Comparison of ENCODE assay signal across 1 cellular context in genomic region chr2:101124684-101125366, GRCh38.
TF ChIP-seq lines count a peak whose summit lies in the region.

No MANE protein-coding gene starts in this region.

TF ChIP-seq in HepG2, 621 proteins besides CTCF, POLR2A, EP300 and RAD21 (continued from another document and continues in another):
- TF ChIP-seq ZNF318 (CRISPR knock-in tag; IDR thresholded peaks at IDR 0.05) = no peak
- TF ChIP-seq ZNF160 (CRISPR knock-in tag; IDR thresholded peaks at IDR 0.05) = no peak
- peak; percentile 72; the same call in 1 of the 2 replicates for TF ChIP-seq DMAP1 (CRISPR knock-in tag; IDR thresholded peaks at IDR 0.05)
- TF ChIP-seq REPIN1 (CRISPR knock-in tag; IDR thresholded peaks at IDR 0.05; ENCODE audit: borderline replicate concordance, low read depth) = 0 out of 2 replicates have a peak, but pooled peaks have one; percentile 24
- TF ChIP-seq REXO4 (CRISPR knock-in tag; IDR thresholded peaks at IDR 0.05; ENCODE audit: borderline replicate concordance) = no peak
- no peak for TF ChIP-seq ESRRA (CRISPR knock-in tag; IDR thresholded peaks at IDR 0.05; ENCODE audit: low read depth)
- TF ChIP-seq MAFG (CRISPR knock-in tag; IDR thresholded peaks at IDR 0.05) = no peak
- TF ChIP-seq PRDM15 (CRISPR knock-in tag; IDR thresholded peaks at IDR 0.05) = no peak
- no peak for TF ChIP-seq ZNF382 (CRISPR knock-in tag; IDR thresholded peaks at IDR 0.05; ENCODE audit: borderline replicate concordance)
- TF ChIP-seq CERS6 (CRISPR knock-in tag; IDR thresholded peaks at IDR 0.05) = no peak
- peak; percentile 96 for TF ChIP-seq RXRA (CRISPR knock-in tag; IDR thresholded peaks at IDR 0.05)
- TF ChIP-seq TOE1 (CRISPR knock-in tag; IDR thresholded peaks at IDR 0.05) = no peak
- TF ChIP-seq SUZ12 (IDR thresholded peaks at IDR 0.05; ENCODE audit: low read depth, low read length) = no peak
- TF ChIP-seq PHF5A (CRISPR knock-in tag; IDR thresholded peaks at IDR 0.05; ENCODE audit: low read depth, unreplicated experiment) = peak; percentile 63
- no peak for TF ChIP-seq TCF12 (IDR thresholded peaks at IDR 0.05)
- TF ChIP-seq TCF12 (CRISPR knock-in tag; IDR thresholded peaks at IDR 0.05) = no peak
- TF ChIP-seq U2AF2 (IDR thresholded peaks at IDR 0.05; ENCODE audit: low read depth, low read length) = no peak
- no peak for TF ChIP-seq CENPT (CRISPR knock-in tag; IDR thresholded peaks at IDR 0.05; ENCODE audit: low read depth)
- TF ChIP-seq SKI (IDR thresholded peaks at IDR 0.05; ENCODE audit: partially characterized antibody) = peak; percentile 25
- TF ChIP-seq ADNP (CRISPR knock-in tag; IDR thresholded peaks at IDR 0.05) = no peak
- no peak for TF ChIP-seq ZNF547 (CRISPR knock-in tag; IDR thresholded peaks at IDR 0.05)
- no peak for TF ChIP-seq EEA1 (CRISPR knock-in tag; IDR thresholded peaks at IDR 0.05; ENCODE audit: borderline replicate concordance)
- peak; percentile 25; the same call in 1 of the 2 replicates for TF ChIP-seq SKIL (CRISPR knock-in tag; IDR thresholded peaks at IDR 0.05; ENCODE audit: borderline replicate concordance)
- peak; percentile 74; the same call in 1 of the 2 replicates for TF ChIP-seq MIXL1 (CRISPR knock-in tag; IDR thresholded peaks at IDR 0.05)
- no peak for TF ChIP-seq ATRX (CRISPR knock-in tag; IDR thresholded peaks at IDR 0.05; ENCODE audit: borderline replicate concordance)
- TF ChIP-seq STAG1 (CRISPR knock-in tag; IDR thresholded peaks at IDR 0.05) = no peak; the same call in 1 of the 2 replicates
- TF ChIP-seq ZNF83 (CRISPR knock-in tag; IDR thresholded peaks at IDR 0.05; ENCODE audit: borderline replicate concordance) = no peak
- TF ChIP-seq MYPOP (CRISPR knock-in tag; IDR thresholded peaks at IDR 0.05) = no peak
- TF ChIP-seq UBTF (CRISPR knock-in tag; IDR thresholded peaks at IDR 0.05) = peak; percentile 57; the same call in 1 of the 2 replicates
- TF ChIP-seq STAT5B (CRISPR knock-in tag; IDR thresholded peaks at IDR 0.05) = no peak
- no peak for TF ChIP-seq KAT2B (IDR thresholded peaks at IDR 0.05; ENCODE audit: borderline replicate concordance, low read depth, low read length)
- TF ChIP-seq ZNF567 (CRISPR knock-in tag; IDR thresholded peaks at IDR 0.05; ENCODE audit: borderline replicate concordance) = no peak
- TF ChIP-seq ZMAT3 (CRISPR knock-in tag; conservative IDR thresholded peaks at IDR 0.05) = no peak
- peak; percentile 81; the same call in 1 of the 2 replicates for TF ChIP-seq ZFP1 (CRISPR knock-in tag; IDR thresholded peaks at IDR 0.05)
- TF ChIP-seq RERE (CRISPR knock-in tag; IDR thresholded peaks at IDR 0.05; ENCODE audit: low read depth) = peak; percentile 76
